In the genomic region with DNA sequence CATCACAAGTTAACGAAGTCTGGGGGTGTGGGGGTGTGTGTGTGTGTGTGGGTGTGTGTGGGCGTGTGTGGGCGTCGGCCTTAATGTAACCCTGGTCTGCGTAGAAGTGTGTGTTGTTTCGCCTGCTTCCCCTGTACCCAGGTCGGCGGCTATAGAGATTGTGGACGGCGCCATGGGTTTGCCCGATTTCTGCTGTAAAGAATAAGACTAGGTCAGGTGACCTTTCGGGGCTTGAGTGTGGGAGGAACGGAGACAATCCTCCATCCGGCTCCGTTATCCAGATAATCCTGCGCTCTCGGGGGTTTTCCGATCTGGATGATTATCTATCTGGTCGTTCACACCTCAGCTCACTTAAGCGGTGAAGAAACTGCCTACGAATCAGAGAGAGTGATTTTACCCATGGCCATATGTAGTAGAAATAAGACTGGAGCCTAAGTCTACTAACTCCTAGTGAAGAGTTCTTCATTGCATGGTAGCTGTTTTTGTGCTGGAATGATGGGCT, we compare ENCODE assay signal across 8 cellular contexts. TPM values are rescaled to one million over a fixed set of nuclear protein-coding genes. Genes with fewer than 3 reads are reported as not detected.
A peak's percentile ranks its signal among the peaks of the same experiment; 100 is the strongest.
DNase-seq lines count a peak whose midpoint lies in the region; ATAC-seq and TF ChIP-seq lines count a peak whose summit lies in the region.

No MANE protein-coding gene starts in this region.

- H3K9me3 ChIP-seq in parathyroid adenoma (ENCODE audit: control insufficient read depth, low read length) (no peaks in the 10 kb centered on the region), upper lobe of right lung (no peaks in the 10 kb centered on the region)

- peaks cover 26% of the 10 kb centered on the region for H3K36me3 Mint-ChIP-seq in activated T-helper 17 cell treated with anti-CD3 and anti-CD28 coated beads, Interleukin-2, amount 50 U/mL, for 72 hours (ENCODE audit: low read depth)

- H3K27me3 ChIP-seq in parathyroid adenoma (ENCODE audit: control insufficient read depth, insufficient read depth, low read length) = no peaks in the 10 kb centered on the region
- H3K27me3 ChIP-seq in upper lobe of right lung = no peaks in the 10 kb centered on the region

- no peaks in the 10 kb centered on the region for H3K27me3 Mint-ChIP-seq in activated T-helper 17 cell treated with anti-CD3 and anti-CD28 coated beads, Interleukin-2, amount 50 U/mL, for 72 hours

- H3K27ac ChIP-seq in parathyroid adenoma (peak overlapping the region; percentile 98), upper lobe of right lung (peak overlapping the region; percentile 100)

- peak overlapping the region; percentile 73 for H3K4me2 ChIP-seq in parathyroid adenoma (ENCODE audit: low read length)

- H2AFZ ChIP-seq in parathyroid adenoma = peak overlapping the region; percentile 73

- peak overlapping the region; percentile 85 for H3K9ac ChIP-seq in parathyroid adenoma

- peak overlapping the region; percentile 98 for H3K27ac Mint-ChIP-seq in activated T-helper 17 cell treated with anti-CD3 and anti-CD28 coated beads, Interleukin-2, amount 50 U/mL, for 72 hours

- H3K4me1 ChIP-seq in parathyroid adenoma (peaks cover 16% of the 10 kb centered on the region), upper lobe of right lung (peaks cover 51% of the 10 kb centered on the region)

- DNase-seq in NCI-H2196 treated with DMSO at 0.1 percent for 48 hours (lab: John Stamatoyannopoulos, UW; ENCODE audit: unreplicated experiment) (peak; percentile 8), NCI-H2196 (lab: John Stamatoyannopoulos, UW; ENCODE audit: unreplicated experiment) (no peak), NCI-H82 (lab: John Stamatoyannopoulos, UW) (peak; percentile 88), glomerular visceral epithelial cell (ENCODE audit: extremely low spot score) (peak; percentile 28), upper lobe of right lung (peak; percentile 76)

- intact Hi-C loops in upper lobe of right lung (cut with DNase I) = no loop called here

- TF ChIP-seq CTCF in parathyroid adenoma (IDR thresholded peaks at IDR 0.05) = no peak
- no peak for TF ChIP-seq CTCF in upper lobe of right lung (IDR thresholded peaks at IDR 0.05)

- no peaks in the 10 kb centered on the region for H3K9me3 Mint-ChIP-seq in activated T-helper 17 cell treated with anti-CD3 and anti-CD28 coated beads, Interleukin-2, amount 50 U/mL, for 72 hours

- H3K4me1 Mint-ChIP-seq in activated T-helper 17 cell treated with anti-CD3 and anti-CD28 coated beads, Interleukin-2, amount 50 U/mL, for 72 hours = peaks cover 26% of the 10 kb centered on the region

- H3K4me3 Mint-ChIP-seq in activated T-helper 17 cell treated with anti-CD3 and anti-CD28 coated beads, Interleukin-2, amount 50 U/mL, for 72 hours = peak overlapping the region; percentile 99

- peaks cover 62% of the 10 kb centered on the region for H3K79me2 ChIP-seq in parathyroid adenoma

- H3K4me3 ChIP-seq in parathyroid adenoma (ENCODE audit: low read depth, low read length) = peak overlapping the region; percentile 91
- peak overlapping the region; percentile 89 for H3K4me3 ChIP-seq in upper lobe of right lung

- no peaks in the 10 kb centered on the region for H3K36me3 ChIP-seq in parathyroid adenoma (ENCODE audit: control insufficient read depth, insufficient read depth, low read length)
- H3K36me3 ChIP-seq in upper lobe of right lung = no peaks in the 10 kb centered on the region

- ATAC-seq in HG02759 (IDR thresholded peaks at IDR 0.05; ENCODE audit: unreplicated experiment) (peak; percentile 13), upper lobe of right lung (peak; percentile 48)
- peak; percentile 42 for ATAC-seq in activated T-helper 17 cell treated with anti-CD3 and anti-CD28 coated beads, Interleukin-2, amount 50 U/mL, for 72 hours (replicated peaks)

RNA-seq across cellular contexts. Expression of gene HADHB, which starts 0.5 kb away (rescaled TPM):
- 10 to 100 TPM; 86.2 to 87.0 TPM for total RNA-seq in activated T-helper 17 cell treated with anti-CD3 and anti-CD28 coated beads, Interleukin-2, amount 50 U/mL, for 72 hours
- 105 TPM for total RNA-seq in upper lobe of right lung

RNA-seq across cellular contexts. Expression of gene HADHA, which starts 0.8 kb away (rescaled TPM):
- 100 to 1,000 TPM in 1 of 2 donors, 10 to 100 TPM in 1; 95.0 to 141 TPM for total RNA-seq in activated T-helper 17 cell treated with anti-CD3 and anti-CD28 coated beads, Interleukin-2, amount 50 U/mL, for 72 hours
- 118 TPM for total RNA-seq in upper lobe of right lung
